Comparison of ENCODE assay signal across 10 cellular contexts in genomic region chr9:130857864-130858730, GRCh38. TPM values are rescaled to one million over a fixed set of nuclear protein-coding genes. Genes with fewer than 3 reads are reported as not detected.
DNase-seq lines count a peak whose midpoint lies in the region; ATAC-seq and TF ChIP-seq lines count a peak whose summit lies in the region.
"Had no signal": no experiment of that assay in that cellular context is flagged by ENCODE, and none has a peak within 500 bp of the region (broad histone marks: within the 10 kb centered on the region; RNA-seq: fewer than 3 reads in every experiment).

No MANE protein-coding gene starts in this region.

- peaks cover 0 to 46% of the 10 kb centered on the region in 2 donors for H3K36me3 ChIP-seq in left lung

- no peak overlapping the region for H3K27ac ChIP-seq in left lung

- no peak for ATAC-seq in WTC11
- ATAC-seq in natural killer cell = no peak
- no peak for ATAC-seq in left lung
- ATAC-seq in HG03045 (IDR thresholded peaks at IDR 0.05; ENCODE audit: unreplicated experiment) = no peak

- H3K27ac Mint-ChIP-seq in WTC11 = peak overlapping the region; percentile 69
- no peak overlapping the region for H3K27ac Mint-ChIP-seq in natural killer cell

- no peaks in the 10 kb centered on the region for H3K9me3 ChIP-seq in left lung
- H3K9me3 ChIP-seq: Peyer's patch had no signal

- H3K9me3 Mint-ChIP-seq in WTC11 (no peaks in the 10 kb centered on the region), natural killer cell (no peaks in the 10 kb centered on the region)

- intact Hi-C loops in natural killer cell (cut with micrococcal nuclease) (no loop called here), left lung (cut with DNase I) (no loop called here)

- CTCF ChIA-PET in WTC11 (lab: Charles Lee) = interaction anchor here (0.5 to 2.6 kb wide), 6 partner anchors 9 to 166 kb away, joined by 3 to 10 read pairs (median 5); no protein-coding TSS in a partner anchor

- peaks cover 5 to 18% of the 10 kb centered on the region in 2 donors for H3K4me1 ChIP-seq in left lung

- H3K36me3 Mint-ChIP-seq in WTC11 (peaks cover 38% of the 10 kb centered on the region), natural killer cell (no peaks in the 10 kb centered on the region)

- no peak overlapping the region for H3K4me3 ChIP-seq in left lung
- H3K4me3 ChIP-seq: Peyer's patch had no signal

- H3K4me1 Mint-ChIP-seq in WTC11 (peaks cover 21% of the 10 kb centered on the region), natural killer cell (peaks cover 0 to 11% of the 10 kb centered on the region in 2 donors)

- no peak overlapping the region for H3K4me3 Mint-ChIP-seq in WTC11
- no peak overlapping the region for H3K4me3 Mint-ChIP-seq in natural killer cell

- H3K27me3 Mint-ChIP-seq in WTC11 (ENCODE audit: low read depth) (no peaks in the 10 kb centered on the region), natural killer cell (ENCODE audit: low read depth in 2 of 2) (no peaks in the 10 kb centered on the region)

- POLR2A ChIA-PET in WTC11 (lab: Charles Lee) = no interaction called here

- no peaks in the 10 kb centered on the region for H3K27me3 ChIP-seq in left lung
- H3K27me3 ChIP-seq: Peyer's patch had no signal

- DNase-seq in EH (ENCODE audit: low read depth) (peak; percentile 92), WTC11 (ENCODE audit: low spot score) (no peak), glomerular visceral epithelial cell (ENCODE audit: extremely low spot score) (peak; percentile 93), renal cortical epithelial cell (ENCODE audit: low read depth) (peak; percentile 92), globus pallidus (ENCODE audit: low spot score) (no peak), natural killer cell (no peak), left lung (no peak)
- DNase-seq: DND-41 had no signal

- TF ChIP-seq CTCF in WTC11 (IDR thresholded peaks at IDR 0.05) = no peak
- no peak for TF ChIP-seq CTCF in natural killer cell (IDR thresholded peaks at IDR 0.05)
- TF ChIP-seq CTCF in left lung (IDR thresholded peaks at IDR 0.05) = no peak

TF ChIP-seq in WTC11, 78 proteins besides CTCF, POLR2A, EP300 and RAD21:
- TF ChIP-seq TEAD1 (CRISPR knock-in tag; IDR thresholded peaks at IDR 0.05) (no peak), ZNF671 (CRISPR knock-in tag; IDR thresholded peaks at IDR 0.05) (no peak), ZNF532 (CRISPR knock-in tag; IDR thresholded peaks at IDR 0.05; ENCODE audit: borderline replicate concordance) (no peak), SOX15 (CRISPR knock-in tag; IDR thresholded peaks at IDR 0.05) (no peak), FOXK1 (CRISPR knock-in tag; IDR thresholded peaks at IDR 0.05) (no peak), SMAD3 (CRISPR knock-in tag; IDR thresholded peaks at IDR 0.05; ENCODE audit: borderline replicate concordance) (no peak), HMGA2 (CRISPR knock-in tag; IDR thresholded peaks at IDR 0.05) (no peak), ZBTB43 (CRISPR knock-in tag; IDR thresholded peaks at IDR 0.05) (no peak), TP53 (CRISPR knock-in tag; IDR thresholded peaks at IDR 0.05) (no peak), FOXJ3 (CRISPR knock-in tag; IDR thresholded peaks at IDR 0.05; ENCODE audit: borderline replicate concordance) (no peak), PRRX2 (CRISPR knock-in tag; IDR thresholded peaks at IDR 0.05) (no peak), OVOL2 (CRISPR knock-in tag; IDR thresholded peaks at IDR 0.05; ENCODE audit: borderline replicate concordance) (no peak), ZNF263 (CRISPR knock-in tag; IDR thresholded peaks at IDR 0.05; ENCODE audit: low read depth) (no peak), IRF2 (CRISPR knock-in tag; IDR thresholded peaks at IDR 0.05; ENCODE audit: borderline replicate concordance, low read depth) (no peak), GRHL2 (CRISPR knock-in tag; IDR thresholded peaks at IDR 0.05; ENCODE audit: insufficient replicate concordance, severe bottlenecking) (no peak), ZNF138 (CRISPR knock-in tag; conservative IDR thresholded peaks at IDR 0.05) (no peak), NR1H2 (CRISPR knock-in tag; IDR thresholded peaks at IDR 0.05) (no peak)
- TF ChIP-seq, protein P1, sequence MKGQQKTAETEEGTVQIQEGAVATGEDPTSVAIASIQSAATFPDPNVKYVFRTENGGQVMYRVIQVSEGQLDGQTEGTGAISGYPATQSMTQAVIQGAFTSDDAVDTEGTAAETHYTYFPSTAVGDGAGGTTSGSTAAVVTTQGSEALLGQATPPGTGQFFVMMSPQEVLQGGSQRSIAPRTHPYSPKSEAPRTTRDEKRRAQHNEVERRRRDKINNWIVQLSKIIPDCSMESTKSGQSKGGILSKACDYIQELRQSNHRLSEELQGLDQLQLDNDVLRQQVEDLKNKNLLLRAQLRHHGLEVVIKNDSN (CRISPR knock-in tag; IDR thresholded peaks at IDR 0.05) = no peak
- TF ChIP-seq, protein P2, sequence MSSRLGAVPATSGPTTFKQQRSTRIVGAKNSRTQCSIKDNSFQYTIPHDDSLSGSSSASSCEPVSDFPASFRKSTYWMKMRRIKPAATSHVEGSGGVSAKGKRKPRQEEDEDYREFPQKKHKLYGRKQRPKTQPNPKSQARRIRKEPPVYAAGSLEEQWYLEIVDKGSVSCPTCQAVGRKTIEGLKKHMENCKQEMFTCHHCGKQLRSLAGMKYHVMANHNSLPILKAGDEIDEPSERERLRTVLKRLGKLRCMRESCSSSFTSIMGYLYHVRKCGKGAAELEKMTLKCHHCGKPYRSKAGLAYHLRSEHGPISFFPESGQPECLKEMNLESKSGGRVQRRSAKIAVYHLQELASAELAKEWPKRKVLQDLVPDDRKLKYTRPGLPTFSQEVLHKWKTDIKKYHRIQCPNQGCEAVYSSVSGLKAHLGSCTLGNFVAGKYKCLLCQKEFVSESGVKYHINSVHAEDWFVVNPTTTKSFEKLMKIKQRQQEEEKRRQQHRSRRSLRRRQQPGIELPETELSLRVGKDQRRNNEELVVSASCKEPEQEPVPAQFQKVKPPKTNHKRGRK (CRISPR knock-in tag; IDR thresholded peaks at IDR 0.05; ENCODE audit: borderline replicate concordance) = no peak

RNA-seq across cellular contexts. Expression of gene ABL1, which starts 23.0 kb away (rescaled TPM):
- 87.5 to 104 TPM (median 89.1 TPM) in 3 replicates for total RNA-seq in WTC11 (2021)
- 42.4 and 94.1 TPM in 2 replicates for total RNA-seq in renal cortical epithelial cell
- 10 to 100 TPM; 49.7 to 65.6 (median 53.8) TPM for total RNA-seq in natural killer cell
- total RNA-seq in left lung = 10 to 100 TPM; 55.6 to 63.5 TPM

RNA-seq across cellular contexts. Expression of gene QRFP, which starts 38.5 kb away (rescaled TPM):
- total RNA-seq in WTC11 (2021) (not detected in 3 replicates), renal cortical epithelial cell (not detected in 2 replicates), natural killer cell (not detected), left lung (under 1 TPM in 1 of 2 donors, not detected in 1; 0.16 TPM)
- total RNA-seq: Peyer's patch had no signal

Comparison
In these comparisons a context has a peak if more than half of its experiments do, and no peak if none do; other contexts are left out.
1. DNase-seq: peak in EH (single experiment), glomerular visceral epithelial cell (single experiment) and renal cortical epithelial cell (single experiment); none in WTC11 (single experiment), globus pallidus (single experiment), natural killer cell (single experiment) and left lung (0 of 2).